In genomic region chr19:2391118-2391725, GRCh38 we compare ENCODE assay signal across 1 cellular context.
A peak's percentile ranks its signal among the peaks of the same experiment; 100 is the strongest.
TF ChIP-seq lines count a peak whose summit lies in the region.

No MANE protein-coding gene starts in this region.

TF ChIP-seq in HEK293, 187 proteins besides CTCF, POLR2A, EP300 and RAD21 (continued from another document):
- TF ChIP-seq PRDM2 (tag by site-specific recombination; IDR thresholded peaks at IDR 0.05; ENCODE audit: borderline replicate concordance) (no peak), SP7 (tag by site-specific recombination; IDR thresholded peaks at IDR 0.05) (peak; percentile 30; the same call in 1 of the 2 replicates), ZNF2 (tag by site-specific recombination; IDR thresholded peaks at IDR 0.05) (peak; percentile 53; the same call in 1 of the 2 replicates), PRDM4 (tag by site-specific recombination; IDR thresholded peaks at IDR 0.05) (peak; percentile 69), PRDM6 (tag by site-specific recombination; IDR thresholded peaks at IDR 0.05) (no peak), ZNF140 (tag by site-specific recombination; IDR thresholded peaks at IDR 0.05) (peak; percentile 36; the same call in 1 of the 2 replicates), ZSCAN4 (tag by site-specific recombination; IDR thresholded peaks at IDR 0.05) (peak; percentile 98), ZNF776 (tag by site-specific recombination; IDR thresholded peaks at IDR 0.05; ENCODE audit: borderline replicate concordance) (no peak)
